8 cellular contexts compared by ENCODE assay signal in genomic region chr17:81238490-81238814, GRCh38. TPM values are rescaled to one million over a fixed set of nuclear protein-coding genes. Genes with fewer than 3 reads are reported as not detected.
DNase-seq lines count a peak whose midpoint lies in the region; ATAC-seq, FAIRE-seq and TF ChIP-seq lines count a peak whose summit lies in the region.

No MANE protein-coding gene starts in this region.

- TF ChIP-seq CTCF in GM12865 (IDR thresholded peaks at IDR 0.05; ENCODE audit: insufficient read depth, low read depth, low read length, missing control alignments) (no peak), pancreas (IDR thresholded peaks at IDR 0.05) (no peak)

- no peak for FAIRE-seq in pancreas (lab: Jason Lieb, UNC)

- H3K4me1 ChIP-seq in endocrine pancreas (ENCODE audit: control insufficient read depth, insufficient read depth, low read length) (no peaks in the 10 kb centered on the region), pancreas (peaks cover 0 to 10% (median 7%) of the 10 kb centered on the region in 3 donors)

- intact Hi-C loops in pancreas (cut with DNase I) (no loop called here), posterior vena cava (cut with DNase I) (no loop called here)

- peak overlapping the region; percentile 58 for H3K27ac ChIP-seq in KOPT-K1 (ENCODE audit: low read depth, low read length, poor library complexity, severe bottlenecking)
- H3K27ac ChIP-seq in pancreas: peak overlapping the region in 3 of 4 donors; percentile 17 to 49 (median 18)

- no peaks in the 10 kb centered on the region for H3K9me3 ChIP-seq in KOPT-K1 (ENCODE audit: insufficient read depth, low read length, poor library complexity, severe bottlenecking)
- H3K9me3 ChIP-seq in endocrine pancreas (ENCODE audit: control insufficient read depth, low read length): no peaks in the 10 kb centered on the region
- H3K9me3 ChIP-seq in pancreas: no peaks in the 10 kb centered on the region

- peak in 2 of 4 donors; percentile 1 to 2 for ATAC-seq in pancreas

- H3K9ac ChIP-seq in endocrine pancreas (ENCODE audit: control insufficient read depth, insufficient read depth, low read length): peak overlapping the region; percentile 54

- DNase-seq in GM12865 (ENCODE audit: low read depth) (no peak), pancreas (no peak), DMS 273 treated with DMSO at 0.1 percent for 48 hours (lab: John Stamatoyannopoulos, UW) (no peak), posterior vena cava (ENCODE audit: low spot score) (no peak), NCI-H128 (lab: John Stamatoyannopoulos, UW; ENCODE audit: unreplicated experiment) (no peak)
- DNase-seq in stimulated activated CD4-positive, alpha-beta T cell treated with anti-CD3 and anti-CD28 coated beads, Interleukin-4, amount 100 ng/mL, for 4 hours: no peak

- H3K27me3 ChIP-seq in endocrine pancreas (ENCODE audit: control insufficient read depth, insufficient read depth, low read length): no peaks in the 10 kb centered on the region
- no peaks in the 10 kb centered on the region for H3K27me3 ChIP-seq in pancreas

- H3K4me3 ChIP-seq in GM12865 (ENCODE audit: low read depth, low read length): peak overlapping the region; percentile 76
- no peak overlapping the region for H3K4me3 ChIP-seq in endocrine pancreas (ENCODE audit: control insufficient read depth, insufficient read depth, low read length)
- H3K4me3 ChIP-seq in pancreas: peak overlapping the region; percentile 84 to 98 (median 94)

- peaks cover 40% of the 10 kb centered on the region; the same call in 1 of the 2 replicates for H3K36me3 ChIP-seq in KOPT-K1 (ENCODE audit: insufficient read depth, low read length)
- no peaks in the 10 kb centered on the region for H3K36me3 ChIP-seq in endocrine pancreas (ENCODE audit: control insufficient read depth, insufficient read depth, low read length)
- no peaks in the 10 kb centered on the region for H3K36me3 ChIP-seq in pancreas

- WGBS in pancreas, 2 donors: 0% methylated on average over 26 of the region's 26 CpGs

RNA-seq across cellular contexts. Expression of gene TEPSIN, which starts 0.4 kb away (rescaled TPM):
- total RNA-seq in pancreas (10 to 100 TPM; 13.8 to 30.7 (median 16.1) TPM), posterior vena cava (10 to 100 TPM; 17.4 to 18.4 TPM)
- 10 to 100 TPM; 54.4 to 98.5 TPM for polyA plus RNA-seq in pancreas

RNA-seq across cellular contexts. Expression of gene NDUFAF8, which starts 0.7 kb away (rescaled TPM):
- total RNA-seq in pancreas (10 to 100 TPM; 17.5 to 26.3 (median 20.0) TPM), posterior vena cava (10 to 100 TPM; 27.8 to 33.7 TPM)
- 10 to 100 TPM; 29.2 to 34.1 TPM for polyA plus RNA-seq in pancreas

RNA-seq across cellular contexts. Expression of gene CEP131, which starts 15.7 kb away (rescaled TPM):
- total RNA-seq in pancreas (1 to 10 TPM; 3.4 to 6.9 (median 4.1) TPM), posterior vena cava (1 to 10 TPM; 2.9 to 5.0 TPM)
- polyA plus RNA-seq in pancreas: 10 to 100 TPM; 22.5 to 22.8 TPM

RNA-seq across cellular contexts. Expression of gene SLC38A10, which starts 56.7 kb away (rescaled TPM):
- total RNA-seq in pancreas (100 to 1,000 TPM in 1 of 6 donors, 10 to 100 TPM in 5; 72.8 to 119 (median 95.7) TPM), posterior vena cava (10 to 100 TPM; 59.6 to 85.1 TPM)
- polyA plus RNA-seq in pancreas: 100 to 1,000 TPM; 138 to 190 TPM
